2 cellular contexts compared by ENCODE assay signal in the genomic region with DNA sequence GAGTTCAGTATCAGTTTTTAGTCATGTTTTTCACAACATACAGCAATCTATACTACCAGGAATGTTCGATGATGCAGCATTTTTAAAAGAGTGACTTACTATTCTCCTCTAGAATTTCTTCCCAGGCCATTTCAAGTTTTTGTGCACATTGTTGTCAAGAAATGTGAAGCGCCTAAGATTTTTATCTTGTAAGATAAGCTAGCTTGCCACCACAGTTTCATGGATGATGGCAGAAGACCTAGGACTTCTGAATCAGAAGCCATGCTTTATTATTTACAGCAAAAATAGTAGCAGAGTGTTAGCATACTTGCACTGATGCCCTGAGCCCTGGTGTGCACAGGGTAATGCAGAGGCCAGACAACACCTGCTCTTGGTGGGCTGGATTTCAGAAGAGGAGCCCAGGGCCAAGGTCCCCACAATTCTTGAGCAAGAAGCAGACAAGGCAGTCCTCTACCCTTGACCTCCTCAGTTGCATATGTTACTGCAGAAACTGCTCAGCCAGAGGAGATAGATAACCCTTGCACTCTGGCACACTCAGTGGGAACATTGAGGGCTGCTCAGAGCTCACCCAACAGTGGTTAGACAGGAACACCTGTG.
TF ChIP-seq lines count a peak whose summit lies in the region.

No MANE protein-coding gene starts in this region.

TF ChIP-seq in GM23338, 12 proteins besides CTCF, POLR2A, EP300 and RAD21 (continued from another document):
- TF ChIP-seq, protein P1, sequence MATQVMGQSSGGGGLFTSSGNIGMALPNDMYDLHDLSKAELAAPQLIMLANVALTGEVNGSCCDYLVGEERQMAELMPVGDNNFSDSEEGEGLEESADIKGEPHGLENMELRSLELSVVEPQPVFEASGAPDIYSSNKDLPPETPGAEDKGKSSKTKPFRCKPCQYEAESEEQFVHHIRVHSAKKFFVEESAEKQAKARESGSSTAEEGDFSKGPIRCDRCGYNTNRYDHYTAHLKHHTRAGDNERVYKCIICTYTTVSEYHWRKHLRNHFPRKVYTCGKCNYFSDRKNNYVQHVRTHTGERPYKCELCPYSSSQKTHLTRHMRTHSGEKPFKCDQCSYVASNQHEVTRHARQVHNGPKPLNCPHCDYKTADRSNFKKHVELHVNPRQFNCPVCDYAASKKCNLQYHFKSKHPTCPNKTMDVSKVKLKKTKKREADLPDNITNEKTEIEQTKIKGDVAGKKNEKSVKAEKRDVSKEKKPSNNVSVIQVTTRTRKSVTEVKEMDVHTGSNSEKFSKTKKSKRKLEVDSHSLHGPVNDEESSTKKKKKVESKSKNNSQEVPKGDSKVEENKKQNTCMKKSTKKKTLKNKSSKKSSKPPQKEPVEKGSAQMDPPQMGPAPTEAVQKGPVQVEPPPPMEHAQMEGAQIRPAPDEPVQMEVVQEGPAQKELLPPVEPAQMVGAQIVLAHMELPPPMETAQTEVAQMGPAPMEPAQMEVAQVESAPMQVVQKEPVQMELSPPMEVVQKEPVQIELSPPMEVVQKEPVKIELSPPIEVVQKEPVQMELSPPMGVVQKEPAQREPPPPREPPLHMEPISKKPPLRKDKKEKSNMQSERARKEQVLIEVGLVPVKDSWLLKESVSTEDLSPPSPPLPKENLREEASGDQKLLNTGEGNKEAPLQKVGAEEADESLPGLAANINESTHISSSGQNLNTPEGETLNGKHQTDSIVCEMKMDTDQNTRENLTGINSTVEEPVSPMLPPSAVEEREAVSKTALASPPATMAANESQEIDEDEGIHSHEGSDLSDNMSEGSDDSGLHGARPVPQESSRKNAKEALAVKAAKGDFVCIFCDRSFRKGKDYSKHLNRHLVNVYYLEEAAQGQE (IDR thresholded peaks at IDR 0.05; ENCODE audit: unreplicated experiment), result no peak
- no peak for TF ChIP-seq EZH2phosphoT487 (IDR thresholded peaks at IDR 0.05; ENCODE audit: unreplicated experiment)
- TF ChIP-seq, protein P2, sequence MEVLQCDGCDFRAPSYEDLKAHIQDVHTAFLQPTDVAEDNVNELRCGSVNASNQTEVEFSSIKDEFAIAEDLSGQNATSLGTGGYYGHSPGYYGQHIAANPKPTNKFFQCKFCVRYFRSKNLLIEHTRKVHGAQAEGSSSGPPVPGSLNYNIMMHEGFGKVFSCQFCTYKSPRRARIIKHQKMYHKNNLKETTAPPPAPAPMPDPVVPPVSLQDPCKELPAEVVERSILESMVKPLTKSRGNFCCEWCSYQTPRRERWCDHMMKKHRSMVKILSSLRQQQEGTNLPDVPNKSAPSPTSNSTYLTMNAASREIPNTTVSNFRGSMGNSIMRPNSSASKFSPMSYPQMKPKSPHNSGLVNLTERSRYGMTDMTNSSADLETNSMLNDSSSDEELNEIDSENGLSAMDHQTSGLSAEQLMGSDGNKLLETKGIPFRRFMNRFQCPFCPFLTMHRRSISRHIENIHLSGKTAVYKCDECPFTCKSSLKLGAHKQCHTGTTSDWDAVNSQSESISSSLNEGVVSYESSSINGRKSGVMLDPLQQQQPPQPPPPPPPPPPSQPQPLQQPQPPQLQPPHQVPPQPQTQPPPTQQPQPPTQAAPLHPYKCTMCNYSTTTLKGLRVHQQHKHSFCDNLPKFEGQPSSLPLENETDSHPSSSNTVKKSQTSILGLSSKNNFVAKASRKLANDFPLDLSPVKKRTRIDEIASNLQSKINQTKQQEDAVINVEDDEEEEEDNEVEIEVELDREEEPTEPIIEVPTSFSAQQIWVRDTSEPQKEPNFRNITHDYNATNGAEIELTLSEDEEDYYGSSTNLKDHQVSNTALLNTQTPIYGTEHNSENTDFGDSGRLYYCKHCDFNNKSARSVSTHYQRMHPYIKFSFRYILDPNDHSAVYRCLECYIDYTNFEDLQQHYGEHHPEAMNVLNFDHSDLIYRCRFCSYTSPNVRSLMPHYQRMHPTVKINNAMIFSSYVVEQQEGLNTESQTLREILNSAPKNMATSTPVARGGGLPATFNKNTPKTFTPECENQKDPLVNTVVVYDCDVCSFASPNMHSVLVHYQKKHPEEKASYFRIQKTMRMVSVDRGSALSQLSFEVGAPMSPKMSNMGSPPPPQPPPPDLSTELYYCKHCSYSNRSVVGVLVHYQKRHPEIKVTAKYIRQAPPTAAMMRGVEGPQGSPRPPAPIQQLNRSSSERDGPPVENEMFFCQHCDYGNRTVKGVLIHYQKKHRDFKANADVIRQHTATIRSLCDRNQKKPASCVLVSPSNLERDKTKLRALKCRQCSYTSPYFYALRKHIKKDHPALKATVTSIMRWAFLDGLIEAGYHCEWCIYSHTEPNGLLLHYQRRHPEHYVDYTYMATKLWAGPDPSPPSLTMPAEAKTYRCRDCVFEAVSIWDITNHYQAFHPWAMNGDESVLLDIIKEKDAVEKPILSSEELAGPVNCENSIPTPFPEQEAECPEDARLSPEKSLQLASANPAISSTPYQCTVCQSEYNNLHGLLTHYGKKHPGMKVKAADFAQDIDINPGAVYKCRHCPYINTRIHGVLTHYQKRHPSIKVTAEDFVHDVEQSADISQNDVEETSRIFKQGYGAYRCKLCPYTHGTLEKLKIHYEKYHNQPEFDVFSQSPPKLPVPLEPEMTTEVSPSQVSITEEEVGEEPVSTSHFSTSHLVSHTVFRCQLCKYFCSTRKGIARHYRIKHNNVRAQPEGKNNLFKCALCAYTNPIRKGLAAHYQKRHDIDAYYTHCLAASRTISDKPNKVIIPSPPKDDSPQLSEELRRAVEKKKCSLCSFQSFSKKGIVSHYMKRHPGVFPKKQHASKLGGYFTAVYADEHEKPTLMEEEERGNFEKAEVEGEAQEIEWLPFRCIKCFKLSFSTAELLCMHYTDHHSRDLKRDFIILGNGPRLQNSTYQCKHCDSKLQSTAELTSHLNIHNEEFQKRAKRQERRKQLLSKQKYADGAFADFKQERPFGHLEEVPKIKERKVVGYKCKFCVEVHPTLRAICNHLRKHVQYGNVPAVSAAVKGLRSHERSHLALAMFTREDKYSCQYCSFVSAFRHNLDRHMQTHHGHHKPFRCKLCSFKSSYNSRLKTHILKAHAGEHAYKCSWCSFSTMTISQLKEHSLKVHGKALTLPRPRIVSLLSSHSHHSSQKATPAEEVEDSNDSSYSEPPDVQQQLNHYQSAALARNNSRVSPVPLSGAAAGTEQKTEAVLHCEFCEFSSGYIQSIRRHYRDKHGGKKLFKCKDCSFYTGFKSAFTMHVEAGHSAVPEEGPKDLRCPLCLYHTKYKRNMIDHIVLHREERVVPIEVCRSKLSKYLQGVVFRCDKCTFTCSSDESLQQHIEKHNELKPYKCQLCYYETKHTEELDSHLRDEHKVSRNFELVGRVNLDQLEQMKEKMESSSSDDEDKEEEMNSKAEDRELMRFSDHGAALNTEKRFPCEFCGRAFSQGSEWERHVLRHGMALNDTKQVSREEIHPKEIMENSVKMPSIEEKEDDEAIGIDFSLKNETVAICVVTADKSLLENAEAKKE (CRISPR knock-in tag; IDR thresholded peaks at IDR 0.05), result no peak
- TF ChIP-seq JUNB (IDR thresholded peaks at IDR 0.05; ENCODE audit: unreplicated experiment), result no peak
- TF ChIP-seq ZNF114 (CRISPR knock-in tag; IDR thresholded peaks at IDR 0.05), result no peak
- TF ChIP-seq, protein P3, sequence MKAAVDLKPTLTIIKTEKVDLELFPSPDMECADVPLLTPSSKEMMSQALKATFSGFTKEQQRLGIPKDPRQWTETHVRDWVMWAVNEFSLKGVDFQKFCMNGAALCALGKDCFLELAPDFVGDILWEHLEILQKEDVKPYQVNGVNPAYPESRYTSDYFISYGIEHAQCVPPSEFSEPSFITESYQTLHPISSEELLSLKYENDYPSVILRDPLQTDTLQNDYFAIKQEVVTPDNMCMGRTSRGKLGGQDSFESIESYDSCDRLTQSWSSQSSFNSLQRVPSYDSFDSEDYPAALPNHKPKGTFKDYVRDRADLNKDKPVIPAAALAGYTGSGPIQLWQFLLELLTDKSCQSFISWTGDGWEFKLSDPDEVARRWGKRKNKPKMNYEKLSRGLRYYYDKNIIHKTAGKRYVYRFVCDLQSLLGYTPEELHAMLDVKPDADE (IDR thresholded peaks at IDR 0.05), result no peak
- TF ChIP-seq ZNF331 (CRISPR knock-in tag; IDR thresholded peaks at IDR 0.05; ENCODE audit: low read depth), result no peak
- no peak for TF ChIP-seq CREB1 (CRISPR knock-in tag; IDR thresholded peaks at IDR 0.05; ENCODE audit: low read depth)
TF ChIP-seq in GM23338: peak in this region for 0.

TF ChIP-seq in WTC11, 78 proteins besides CTCF, POLR2A, EP300 and RAD21 (continued from another document):
- TF ChIP-seq TEAD1 (CRISPR knock-in tag; IDR thresholded peaks at IDR 0.05) (no peak), GRHL2 (CRISPR knock-in tag; IDR thresholded peaks at IDR 0.05; ENCODE audit: insufficient replicate concordance, severe bottlenecking) (no peak), NR1H2 (CRISPR knock-in tag; IDR thresholded peaks at IDR 0.05) (no peak), OVOL2 (CRISPR knock-in tag; IDR thresholded peaks at IDR 0.05; ENCODE audit: borderline replicate concordance) (no peak)
- TF ChIP-seq, protein P4, sequence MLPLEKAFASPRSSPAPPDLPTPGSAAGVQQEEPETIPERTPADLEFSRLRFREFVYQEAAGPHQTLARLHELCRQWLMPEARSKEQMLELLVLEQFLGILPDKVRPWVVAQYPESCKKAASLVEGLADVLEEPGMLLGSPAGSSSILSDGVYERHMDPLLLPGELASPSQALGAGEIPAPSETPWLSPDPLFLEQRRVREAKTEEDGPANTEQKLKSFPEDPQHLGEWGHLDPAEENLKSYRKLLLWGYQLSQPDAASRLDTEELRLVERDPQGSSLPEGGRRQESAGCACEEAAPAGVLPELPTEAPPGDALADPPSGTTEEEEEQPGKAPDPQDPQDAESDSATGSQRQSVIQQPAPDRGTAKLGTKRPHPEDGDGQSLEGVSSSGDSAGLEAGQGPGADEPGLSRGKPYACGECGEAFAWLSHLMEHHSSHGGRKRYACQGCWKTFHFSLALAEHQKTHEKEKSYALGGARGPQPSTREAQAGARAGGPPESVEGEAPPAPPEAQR (CRISPR knock-in tag; IDR thresholded peaks at IDR 0.05), result no peak
- TF ChIP-seq, protein P5, sequence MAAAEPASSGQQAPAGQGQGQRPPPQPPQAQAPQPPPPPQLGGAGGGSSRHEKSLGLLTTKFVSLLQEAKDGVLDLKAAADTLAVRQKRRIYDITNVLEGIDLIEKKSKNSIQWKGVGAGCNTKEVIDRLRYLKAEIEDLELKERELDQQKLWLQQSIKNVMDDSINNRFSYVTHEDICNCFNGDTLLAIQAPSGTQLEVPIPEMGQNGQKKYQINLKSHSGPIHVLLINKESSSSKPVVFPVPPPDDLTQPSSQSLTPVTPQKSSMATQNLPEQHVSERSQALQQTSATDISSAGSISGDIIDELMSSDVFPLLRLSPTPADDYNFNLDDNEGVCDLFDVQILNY (CRISPR knock-in tag; IDR thresholded peaks at IDR 0.05), result no peak
